ENCODE assay signal across 8 cellular contexts in the genomic region with DNA sequence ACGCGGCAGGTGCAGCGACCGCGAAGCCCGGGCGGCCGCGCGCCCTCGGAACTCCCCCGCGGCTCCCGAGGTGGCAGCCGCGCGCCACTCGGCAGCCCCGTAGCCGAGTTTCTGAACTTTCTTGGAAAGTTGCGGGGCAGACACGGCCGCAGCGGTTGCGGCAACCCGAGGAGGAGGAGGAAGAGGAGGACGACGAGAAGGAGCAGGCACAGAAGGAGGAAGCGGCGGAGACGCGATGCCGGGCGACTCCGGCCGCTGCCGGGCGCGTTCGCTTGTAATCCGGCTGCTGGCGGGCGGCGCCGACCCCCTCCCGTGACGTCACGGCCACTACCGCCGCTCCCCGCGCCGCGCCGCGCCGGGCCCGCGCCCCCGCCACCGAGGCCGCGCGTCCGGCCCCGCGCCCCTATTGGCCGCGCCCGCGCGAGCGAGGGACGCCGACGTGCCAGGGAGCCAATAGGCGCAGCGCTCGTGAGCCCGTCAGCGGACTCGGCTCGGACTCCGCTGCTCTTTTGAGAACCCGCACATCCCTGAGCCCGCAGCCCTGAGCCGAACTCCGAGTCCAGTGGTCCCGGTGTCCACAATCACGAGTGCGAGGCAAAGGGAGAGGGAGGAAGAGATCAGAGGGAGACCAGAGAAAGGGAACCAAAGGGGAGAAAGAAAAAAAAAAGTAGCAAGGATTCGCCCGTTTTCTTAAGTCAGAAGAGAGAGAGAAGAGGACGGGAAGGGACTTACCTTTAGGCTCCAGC. TPM values are rescaled to one million over a fixed set of nuclear protein-coding genes. Genes with fewer than 3 reads are reported as not detected.
DNase-seq lines count a peak whose midpoint lies in the region; ATAC-seq, FAIRE-seq and TF ChIP-seq lines count a peak whose summit lies in the region.

No MANE protein-coding gene starts in this region.

- no peak for FAIRE-seq in astrocyte (lab: Jason Lieb, UNC)

- H3K27me3 ChIP-seq in astrocyte (ENCODE audit: insufficient read depth, low read length) (peaks cover 91% of the 10 kb centered on the region), right lobe of liver (peaks cover 18 to 60% of the 10 kb centered on the region in 2 donors), aorta (ENCODE audit: control insufficient read depth in 1 of 2, insufficient read depth in 2 of 2, low read length in 1 of 2) (peaks cover 0 to 2% of the 10 kb centered on the region in 2 donors)

- peak in 3 of 4 donors; percentile 12 to 22 (median 18) for ATAC-seq in right lobe of liver
- ATAC-seq in aorta (ENCODE audit: low FRiP score), result no peak
- ATAC-seq in HG02852 (IDR thresholded peaks at IDR 0.05; ENCODE audit: unreplicated experiment), result no peak

- 3% methylated on average over 5 of the region's 94 CpGs for WGBS in right lobe of liver (ENCODE audit: insufficient coverage, low coverage, low lambda C conversion rate, missing lambda C conversion rate)
- 2% methylated on average over 42 to 94 of the region's 94 CpGs for WGBS in aorta, 2 donors

- TF ChIP-seq CTCF in astrocyte (IDR thresholded peaks at IDR 0.05; ENCODE audit: insufficient read depth, low read depth, low read length) (no peak), right lobe of liver (IDR thresholded peaks at IDR 0.05) (no peak)

- peaks cover 83% of the 10 kb centered on the region for H3K27me3 Mint-ChIP-seq in astrocyte (ENCODE audit: low read depth, unreplicated experiment)

- no peaks in the 10 kb centered on the region for H3K36me3 ChIP-seq in astrocyte (ENCODE audit: insufficient read depth, low read length)
- no peaks in the 10 kb centered on the region for H3K36me3 ChIP-seq in right lobe of liver
- no peaks in the 10 kb centered on the region for H3K36me3 ChIP-seq in aorta (ENCODE audit: control insufficient read depth in 1 of 2, insufficient read depth in 2 of 2, low read length in 1 of 2)

- TF ChIP-seq POLR2A in right lobe of liver (IDR thresholded peaks at IDR 0.05), result no peak

- H3K4me1 ChIP-seq in astrocyte (ENCODE audit: insufficient read depth, low read length), result no peaks in the 10 kb centered on the region
- H3K4me1 ChIP-seq in right lobe of liver, result peaks cover 0 to 11% (median 0%) of the 10 kb centered on the region in 4 donors
- no peaks in the 10 kb centered on the region for H3K4me1 ChIP-seq in aorta (ENCODE audit: control insufficient read depth in 1 of 2, insufficient read depth in 2 of 2, low read length in 2 of 2)

- H3K27ac Mint-ChIP-seq in astrocyte (ENCODE audit: unreplicated experiment), result peak overlapping the region; percentile 81

- peaks cover 5% of the 10 kb centered on the region for H3K4me1 Mint-ChIP-seq in astrocyte (ENCODE audit: low read depth, unreplicated experiment)

- peak overlapping the region; percentile 82 for H3K4me2 ChIP-seq in astrocyte (ENCODE audit: low read length)

- peaks cover 8% of the 10 kb centered on the region for H3K9me3 Mint-ChIP-seq in astrocyte (ENCODE audit: unreplicated experiment)

- H3K4me3 Mint-ChIP-seq in astrocyte (ENCODE audit: unreplicated experiment), result peak overlapping the region; percentile 76

- H3K27ac ChIP-seq in astrocyte (ENCODE audit: low read depth, low read length), result no peak overlapping the region
- no peak overlapping the region for H3K27ac ChIP-seq in right lobe of liver
- H3K27ac ChIP-seq in aorta (ENCODE audit: low read depth in 1 of 2, low read length in 2 of 2), result no peak overlapping the region

- intact Hi-C loops in right lobe of liver (cut with DNase I) (loop anchor here in 1 of 2 donors (10.0 kb wide), 1 partner anchor 447 kb away; no protein-coding TSS in a partner anchor), aorta (cut with DNase I) (loop anchor here in 1 of 2 donors (10.0 kb wide), 1 partner anchor 583 kb away; no protein-coding TSS in a partner anchor)

- DNase-seq in AG20443 (ENCODE audit: low spot score) (peak; percentile 64), HK-2 (ENCODE audit: unreplicated experiment) (peak; percentile 33), astrocyte (ENCODE audit: low read depth) (no peak), right lobe of liver (no peak), aorta (peak in 1 of 2 donors; percentile 80), AML-193 (lab: John Stamatoyannopoulos, UW) (no peak)
- DNase-seq in stimulated activated CD4-positive, alpha-beta T cell treated with anti-CD3 and anti-CD28 coated beads, Interleukin-12 subunit alpha, Interleukin-12 subunit beta, amount 100 ng/mL, for 4 hours, result no peak

- no peaks in the 10 kb centered on the region for H3K79me2 ChIP-seq in astrocyte (ENCODE audit: insufficient read depth, low read length)

- H4K20me1 ChIP-seq in astrocyte (ENCODE audit: insufficient read depth, low read length), result no peaks in the 10 kb centered on the region

- H3K9me3 ChIP-seq in astrocyte (ENCODE audit: insufficient read depth, low read depth, low read length), result no peaks in the 10 kb centered on the region
- H3K9me3 ChIP-seq in right lobe of liver, result no peaks in the 10 kb centered on the region
- no peaks in the 10 kb centered on the region for H3K9me3 ChIP-seq in aorta (ENCODE audit: control insufficient read depth, low read length)

- no peak overlapping the region for H3K9ac ChIP-seq in astrocyte (ENCODE audit: low read length)

- peak overlapping the region; percentile 61 for H2AFZ ChIP-seq in astrocyte (ENCODE audit: low read depth, low read length)

- peaks cover 3% of the 10 kb centered on the region for H3K36me3 Mint-ChIP-seq in astrocyte (ENCODE audit: low read depth, unreplicated experiment)

- H3K4me3 ChIP-seq in astrocyte (ENCODE audit: insufficient read depth, low read depth, low read length) (no peak overlapping the region), right lobe of liver (peak overlapping the region in 2 of 3 donors; percentile 8 to 10), aorta (ENCODE audit: low read length in 2 of 2) (peak overlapping the region; percentile 11 to 42)

RNA-seq across cellular contexts. Expression of a gene that starts 0.7 kb away (rescaled TPM):
- total RNA-seq in astrocyte (not detected in 2 replicates), right lobe of liver (not detected), aorta (not detected)
- not detected for polyA plus RNA-seq in aorta

Comparison
In these comparisons a context has a peak if more than half of its experiments do, and no peak if none do; other contexts are left out.
1. DNase-seq: peak in AG20443 (single experiment) and HK-2 (single experiment); none in astrocyte (single experiment), right lobe of liver (0 of 3), stimulated activated CD4-positive, alpha-beta T cell treated with anti-CD3 and anti-CD28 coated beads, Interleukin-12 subunit alpha, Interleukin-12 subunit beta, amount 100 ng/mL, for 4 hours (single experiment) and AML-193 (0 of 2).
2. ATAC-seq: peak in right lobe of liver (3 of 4); none in aorta (single experiment) and HG02852 (single experiment).